20 cellular contexts compared by ENCODE assay signal in the genomic region with DNA sequence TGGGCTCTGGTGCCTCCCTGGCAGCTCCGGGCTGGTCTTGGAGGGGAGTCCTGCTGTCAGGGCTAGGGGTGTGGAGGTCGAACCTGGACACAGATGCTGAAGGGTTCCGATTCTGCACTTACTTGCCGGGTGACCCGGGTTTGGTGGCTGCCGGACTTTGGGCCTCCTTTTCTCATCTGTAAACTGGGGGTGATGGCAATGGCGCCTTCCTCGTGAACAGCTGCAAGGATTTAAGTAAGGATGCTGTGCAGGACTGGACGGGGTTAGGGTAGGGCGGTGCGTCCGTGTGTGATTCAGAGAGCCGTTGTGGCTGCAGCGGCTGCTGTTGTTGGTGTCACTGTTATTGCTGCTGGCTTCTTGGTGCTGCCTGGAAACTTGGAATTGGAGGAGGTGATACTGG. TPM values are rescaled to one million over a fixed set of nuclear protein-coding genes. Genes with fewer than 3 reads are reported as not detected.
DNase-seq lines count a peak whose midpoint lies in the region; ATAC-seq, FAIRE-seq and TF ChIP-seq lines count a peak whose summit lies in the region.
"Had no signal": no experiment of that assay in that cellular context is flagged by ENCODE, and none has a peak within 500 bp of the region (broad histone marks: within the 10 kb centered on the region; RNA-seq: fewer than 3 reads in every experiment).

No MANE protein-coding gene starts in this region.

- H3K27ac ChIP-seq in H1 (ENCODE audit: low read depth, low read length): no peak overlapping the region
- H3K27ac ChIP-seq: esophagus squamous epithelium, HL-60, neural progenitor cell had no signal

- peak overlapping the region; percentile 19 to 45 (median 41) for H3K4me3 Mint-ChIP-seq in nephron
- H3K4me3 Mint-ChIP-seq: activated CD4-positive, alpha-beta T cell treated with anti-CD3 and anti-CD28 coated beads, Interleukin-2, amount 10 ng/mL, durations not matched to agents 24 days and 14 days; HFFc6; neural progenitor cell had no signal

- intact Hi-C loops in left cardiac atrium (cut with DNase I) (loop anchor here in 1 of 2 donors (5.0 kb wide), 1 partner anchor 48 kb away; no protein-coding TSS in a partner anchor), Right ventricle myocardium inferior (cut with DNase I) (loop anchor here (1.0 to 10.0 kb wide), 4 partner anchors 46 to 309 kb away; partner anchors contain the start of genes FXYD7, USF2 and ZNF181)

- H3K27ac Mint-ChIP-seq in nephron: peak overlapping the region; percentile 40 to 62 (median 41)
- H3K27ac Mint-ChIP-seq: activated CD4-positive, alpha-beta T cell treated with anti-CD3 and anti-CD28 coated beads, Interleukin-2, amount 10 ng/mL, durations not matched to agents 24 days and 14 days; HFFc6 had no signal

- H2AFZ ChIP-seq in H1 (ENCODE audit: low read length): no peak overlapping the region
- H2AFZ ChIP-seq: neural progenitor cell had no signal

- no peak overlapping the region for H3K4me2 ChIP-seq in H1 (ENCODE audit: insufficient read depth in 1 of 2, low read depth in 2 of 2, low read length in 2 of 2)
- H3K4me2 ChIP-seq: neural progenitor cell had no signal

- H4K8ac ChIP-seq in H1 (ENCODE audit: extremely low read depth, insufficient read depth, low read length): no peak overlapping the region

- no peak overlapping the region for H3K56ac ChIP-seq in H1 (replicated peaks; ENCODE audit: insufficient read length, low read depth, low read length)

- no peak for TF ChIP-seq CTCF in H1 (IDR thresholded peaks at IDR 0.05; ENCODE audit: control extremely low read depth in 1 of 3, insufficient read depth in 1 of 3, low read depth in 1 of 3, low read length in 3 of 3)
- TF ChIP-seq CTCF in nephron (IDR thresholded peaks at IDR 0.05; ENCODE audit: unreplicated experiment in 3 of 3): no peak

- H3K9me3 Mint-ChIP-seq in nephron: no peaks in the 10 kb centered on the region
- H3K9me3 Mint-ChIP-seq: activated CD4-positive, alpha-beta T cell treated with anti-CD3 and anti-CD28 coated beads, Interleukin-2, amount 10 ng/mL, durations not matched to agents 24 days and 14 days; HFFc6; neural progenitor cell had no signal

- no peak overlapping the region for H2BK5ac ChIP-seq in H1 (ENCODE audit: low read depth, low read length)

- FAIRE-seq in H1 (lab: Jason Lieb, UNC) (no peak), H54 (lab: Jason Lieb, UNC) (no peak), urothelium cell line (lab: Jason Lieb, UNC) (no peak)
- FAIRE-seq: D721Med had no signal

- H3K27me3 ChIP-seq in H1 (replicated peaks in 1 of 4; ENCODE audit: control insufficient read depth in 3 of 4, extremely low read depth in 1 of 4, insufficient read depth in 3 of 4, low read length in 3 of 4): no peaks in the 10 kb centered on the region
- H3K27me3 ChIP-seq: BE2C, MG63, neural progenitor cell had no signal

- no peaks in the 10 kb centered on the region; a peak in 1 of 8 replicates for H3K36me3 ChIP-seq in H1 (ENCODE audit: control insufficient read depth in 2 of 4, insufficient read depth in 4 of 4, low read length in 3 of 4)
- H3K36me3 ChIP-seq: BE2C, esophagus squamous epithelium, MG63, neural progenitor cell had no signal

- DNase-seq in left cardiac atrium (peak; percentile 18), Right ventricle myocardium inferior (ENCODE audit: missing footprints) (no peak), H1 (ENCODE audit: low read depth in 1 of 2, low spot score in 2 of 2) (no peak), OCI-M1 (lab: John Stamatoyannopoulos, UW) (no peak), H54 (ENCODE audit: insufficient read length, low spot score) (no peak), urothelium cell line (ENCODE audit: low spot score) (no peak)
- DNase-seq: esophagus squamous epithelium had no signal

- H4K91ac ChIP-seq in H1 (replicated peaks; ENCODE audit: insufficient read length, low read length): no peak overlapping the region

- no peak overlapping the region; the same call in 1 of the 2 replicates for H2AK5ac ChIP-seq in H1 (ENCODE audit: low read depth, low read length)

- H2BK12ac ChIP-seq in H1 (ENCODE audit: low read depth, low read length): peak overlapping the region; percentile 41; the same call in 1 of the 2 replicates

- peaks cover 7% of the 10 kb centered on the region; the same call in 1 of the 2 replicates for H3K23me2 ChIP-seq in H1 (ENCODE audit: low read depth, low read length)

- no peak for TF ChIP-seq RAD21 in H1 (IDR thresholded peaks at IDR 0.05 in 1 of 2, conservative IDR thresholded peaks at IDR 0.05 in 1 of 2; ENCODE audit: low read depth in 2 of 2, low read length in 2 of 2)

- peaks cover 2 to 5% of the 10 kb centered on the region in 2 experiments for H4K20me1 ChIP-seq in H1 (replicated peaks in 1 of 2; ENCODE audit: control insufficient read depth in 1 of 2, insufficient read depth in 2 of 2, low read length in 2 of 2)

- 84% methylated on average over 14 of the region's 14 CpGs; no CpG with 5 or more reads in 1 of the 2 experiments for WGBS in H1 (ENCODE audit: extremely low coverage in 1 of 2, insufficient coverage in 1 of 2, insufficient read length in 1 of 2, insufficient replicate concordance in 2 of 2, low coverage in 1 of 2, low lambda C conversion rate in 2 of 2, missing lambda C conversion rate in 1 of 2), 2 experiments

- no peak overlapping the region for H3K9ac ChIP-seq in H1 (replicated peaks in 1 of 4; ENCODE audit: extremely low read depth in 1 of 4, low read depth in 3 of 4, low read length in 3 of 4)
- H3K9ac ChIP-seq: neural progenitor cell had no signal

- no peak overlapping the region for H3K18ac ChIP-seq in H1 (ENCODE audit: extremely low read depth, low read length)

- ATAC-seq in left cardiac atrium: no peak
- ATAC-seq in Right ventricle myocardium inferior: no peak
- no peak for ATAC-seq in GM19455 (IDR thresholded peaks at IDR 0.05; ENCODE audit: unreplicated experiment)

- peaks cover 13% of the 10 kb centered on the region for H3K4me1 Mint-ChIP-seq in nephron

- no peak overlapping the region for H3K4me3 ChIP-seq in H1 (ENCODE audit: extremely low read depth in 1 of 4, insufficient read depth in 2 of 4, low read depth in 3 of 4, low read length in 4 of 4)
- H3K4me3 ChIP-seq: esophagus squamous epithelium, MG63, neural progenitor cell had no signal

- CTCF ChIA-PET in H1 (lab: Charles Lee; ENCODE audit: partially characterized antibody): interaction anchor here (0.6 to 6.4 kb wide), 49 partner anchors 8 to 309 kb away, joined by 3 to 105 read pairs (median 4); partner anchors contain the start of genes FXYD1, FXYD3 and LGI4

- no peak overlapping the region for H3K14ac ChIP-seq in H1 (ENCODE audit: insufficient read length)

- no peak overlapping the region for H2BK15ac ChIP-seq in H1 (ENCODE audit: low read length)

- no peak overlapping the region for H2BK20ac ChIP-seq in H1 (ENCODE audit: low read length)

- TF ChIP-seq EP300 in H1 (IDR thresholded peaks at IDR 0.05; ENCODE audit: borderline replicate concordance in 1 of 2, low read depth in 2 of 2, low read length in 2 of 2): no peak

- no peaks in the 10 kb centered on the region for H3K36me3 Mint-ChIP-seq in nephron (ENCODE audit: low read depth)
- H3K36me3 Mint-ChIP-seq: neural progenitor cell had no signal

- peaks cover 31% of the 10 kb centered on the region for H3K27me3 Mint-ChIP-seq in nephron (ENCODE audit: low read depth)

- peaks cover 0 to 12% of the 10 kb centered on the region in 2 experiments; a peak in 1 of 4 replicates for H3K79me2 ChIP-seq in H1 (ENCODE audit: control insufficient read depth in 1 of 2, insufficient read depth in 2 of 2, low read length in 2 of 2)

- no peak overlapping the region for H4K5ac ChIP-seq in H1 (ENCODE audit: insufficient read length, low read depth, low read length)

- H2BK120ac ChIP-seq in H1 (replicated peaks; ENCODE audit: low read depth, low read length): no peak overlapping the region

- no peaks in the 10 kb centered on the region for H3K9me3 ChIP-seq in H1 (ENCODE audit: insufficient read depth in 2 of 2, low read depth in 1 of 2, low read length in 1 of 2)
- H3K9me3 ChIP-seq: BE2C, esophagus squamous epithelium, MG63 had no signal

- H3K23ac ChIP-seq in H1 (ENCODE audit: insufficient read length): no peak overlapping the region

- TF ChIP-seq POLR2A in H1 (IDR thresholded peaks at IDR 0.05; ENCODE audit: control extremely low read depth in 1 of 2, low read depth in 2 of 2, low read length in 2 of 2) (no peak), H54 (IDR thresholded peaks at IDR 0.05; ENCODE audit: low read depth, low read length) (no peak)

- no peak overlapping the region for H3K4ac ChIP-seq in H1 (replicated peaks; ENCODE audit: insufficient read length, low read depth, low read length)

- H3K4me1 ChIP-seq in H1 (replicated peaks in 1 of 4; ENCODE audit: control insufficient read depth in 3 of 4, insufficient read depth in 4 of 4, low read length in 3 of 4): peaks cover 5 to 39% (median 25%) of the 10 kb centered on the region in 4 experiments
- H3K4me1 ChIP-seq: BE2C had no signal

- POLR2A ChIA-PET in H1 (lab: Charles Lee; ENCODE audit: partially characterized antibody): interaction anchor here (0.8 to 2.5 kb wide), 12 partner anchors 10 to 109 kb away, joined by 3 to 18 read pairs (median 4); no protein-coding TSS in a partner anchor

- no peaks in the 10 kb centered on the region for H3K79me1 ChIP-seq in H1 (ENCODE audit: low read depth, low read length)

RNA-seq across cellular contexts. Expression of gene HPN, which starts 2.4 kb away (rescaled TPM):
- total RNA-seq in left cardiac atrium: 1 to 10 TPM; 5.6 to 7.2 TPM
- 5.5 TPM for total RNA-seq in Right ventricle myocardium inferior
- total RNA-seq in H1 (2021; fragmentation: NEBNext Ultra II Directional; extraction: Animal tissue kit (Norgen Biotek cat#: 25700)): 12.3 and 14.7 TPM in 2 replicates
- polyA plus RNA-seq in H1 (2011; rRNA removed): 33.7 and 49.9 TPM in 2 replicates
- polyA plus RNA-seq in H1 (2011; cell fraction: cytosol; rRNA removed): 32.0 TPM
- polyA plus RNA-seq in H1 (2011; cell fraction: nucleus; rRNA removed): 86.2 TPM
- 8.3 to 24.9 TPM (median 19.7 TPM) in 4 replicates for polyA plus RNA-seq in H1 (2012, experiment 1 of 2)
- polyA plus RNA-seq in H1 (2012, experiment 2 of 2): 19.5 TPM
- 14.3 TPM for polyA plus RNA-seq in H1 (2013, experiment 1 of 2)
- 13.3 TPM for polyA plus RNA-seq in H1 (2013, experiment 2 of 2)
- polyA minus RNA-seq in H1 (2011; rRNA and poly(A)+ RNA removed): 6.3 and 7.6 TPM in 2 replicates
- polyA minus RNA-seq in H1 (2011; cell fraction: cytosol; rRNA and poly(A)+ RNA removed): 16.4 TPM
- polyA minus RNA-seq in H1 (2011; cell fraction: nucleus; rRNA and poly(A)+ RNA removed): 19.0 TPM
- total RNA-seq: A172, glomerular endothelial cell, HFFc6, IMR-90, pulmonary artery endothelial cell had no signal
- polyA plus RNA-seq: IMR-90 had no signal

RNA-seq across cellular contexts. Expression of gene SCN1B, which starts 13.6 kb away (rescaled TPM):
- total RNA-seq in left cardiac atrium (100 to 1,000 TPM in 1 of 2 donors, 10 to 100 TPM in 1; 73.6 to 163 TPM), Right ventricle myocardium inferior (44.3 TPM)
- total RNA-seq in H1 (2021; fragmentation: NEBNext Ultra II Directional; extraction: Animal tissue kit (Norgen Biotek cat#: 25700)): 3.3 and 3.5 TPM in 2 replicates
- 3.1 and 4.1 TPM in 2 replicates for polyA plus RNA-seq in H1 (2011; rRNA removed)
- 3.9 TPM for polyA plus RNA-seq in H1 (2011; cell fraction: cytosol; rRNA removed)
- polyA plus RNA-seq in H1 (2011; cell fraction: nucleus; rRNA removed): 8.6 TPM
- polyA plus RNA-seq in H1 (2012, experiment 1 of 2): 2.8 to 4.5 TPM (median 3.7 TPM) in 4 replicates
- 2.3 TPM for polyA plus RNA-seq in H1 (2012, experiment 2 of 2)
- polyA plus RNA-seq in H1 (2013, experiment 1 of 2): 1.9 TPM
- polyA plus RNA-seq in H1 (2013, experiment 2 of 2): 1.7 TPM
- polyA minus RNA-seq in H1 (2011; rRNA and poly(A)+ RNA removed): 1.5 and 4.7 TPM in 2 replicates
- 3.4 TPM for polyA minus RNA-seq in H1 (2011; cell fraction: cytosol; rRNA and poly(A)+ RNA removed)
- polyA minus RNA-seq in H1 (2011; cell fraction: nucleus; rRNA and poly(A)+ RNA removed): 3.0 TPM

RNA-seq across cellular contexts. Expression of gene GRAMD1A, which starts 43.8 kb away (rescaled TPM):
- total RNA-seq in left cardiac atrium: 10 to 100 TPM; 29.2 to 45.5 TPM
- total RNA-seq in Right ventricle myocardium inferior: 25.8 TPM
- 152 and 154 TPM in 2 replicates for total RNA-seq in H1 (2021; fragmentation: NEBNext Ultra II Directional; extraction: Animal tissue kit (Norgen Biotek cat#: 25700))
- 113 and 176 TPM in 2 replicates for polyA plus RNA-seq in H1 (2011; rRNA removed)
- 103 TPM for polyA plus RNA-seq in H1 (2011; cell fraction: cytosol; rRNA removed)
- polyA plus RNA-seq in H1 (2011; cell fraction: nucleus; rRNA removed): 333 TPM
- 101 to 139 TPM (median 129 TPM) in 4 replicates for polyA plus RNA-seq in H1 (2012, experiment 1 of 2)
- polyA plus RNA-seq in H1 (2012, experiment 2 of 2): 109 TPM
- 139 TPM for polyA plus RNA-seq in H1 (2013, experiment 1 of 2)
- polyA plus RNA-seq in H1 (2013, experiment 2 of 2): 137 TPM
- 113 and 127 TPM in 2 replicates for polyA minus RNA-seq in H1 (2011; rRNA and poly(A)+ RNA removed)
- 87.8 TPM for polyA minus RNA-seq in H1 (2011; cell fraction: cytosol; rRNA and poly(A)+ RNA removed)
- polyA minus RNA-seq in H1 (2011; cell fraction: nucleus; rRNA and poly(A)+ RNA removed): 91.4 TPM
